ENCODE assay signal across 7 cellular contexts in the genomic region with DNA sequence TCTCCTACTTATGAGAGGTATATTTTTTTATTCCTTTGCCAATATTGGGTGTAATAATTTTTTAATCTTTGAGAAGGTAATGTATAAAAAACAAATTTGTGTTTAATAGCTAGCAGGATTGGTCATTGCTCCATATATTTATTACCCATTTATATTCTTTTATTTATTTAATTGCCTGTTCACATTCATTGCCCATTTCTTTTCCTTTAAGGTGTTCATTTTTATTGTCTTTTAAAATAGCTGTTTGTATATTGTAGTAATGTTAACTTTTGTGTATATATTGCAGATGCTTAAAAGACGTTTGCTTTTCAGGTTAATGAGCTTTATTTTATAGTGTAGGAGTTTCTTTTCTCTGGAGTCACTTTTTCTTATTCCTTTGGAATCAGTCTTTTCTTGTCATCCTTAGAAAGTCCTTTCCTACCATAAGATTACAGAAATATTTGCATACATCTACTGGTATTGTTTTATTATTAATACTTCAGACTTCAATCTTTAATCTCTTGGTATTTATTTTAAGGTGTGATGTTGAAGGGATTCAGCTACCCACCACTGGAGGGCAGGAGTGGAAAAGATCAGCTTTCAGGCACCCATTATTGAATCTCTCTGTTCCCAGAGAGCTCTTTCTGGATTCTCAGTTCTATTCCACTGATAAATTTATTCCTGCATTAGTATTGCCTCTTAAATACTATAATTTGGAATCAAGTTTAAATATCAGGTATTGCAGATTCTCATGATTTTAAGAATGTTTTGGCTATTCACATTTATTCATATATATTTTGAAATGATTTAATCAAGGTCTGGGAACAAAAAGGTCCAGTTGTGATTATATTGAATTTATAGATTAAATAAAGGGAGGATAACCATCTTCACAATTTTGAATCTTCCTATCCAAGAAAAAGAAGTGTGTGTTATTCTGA. TPM values are rescaled to one million over a fixed set of nuclear protein-coding genes. Genes with fewer than 3 reads are reported as not detected.
DNase-seq lines count a peak whose midpoint lies in the region; ATAC-seq and TF ChIP-seq lines count a peak whose summit lies in the region.

No MANE protein-coding gene starts in this region.

- no peak overlapping the region for H2AK5ac ChIP-seq in IMR-90 (ENCODE audit: low read depth, low read length)

- in situ Hi-C loops in IMR-90 (cut with MboI; ENCODE audit: low sequenced_read_pairs), result no loop called here

- intact Hi-C loops in IMR-90 (cut with micrococcal nuclease), result no loop called here
- intact Hi-C loops in mucosa of descending colon (cut with DNase I, micrococcal nuclease), result no loop called here
- intact Hi-C loops in dorsolateral prefrontal cortex (cut with DNase I), result no loop called here

- no peak overlapping the region for H2BK5ac ChIP-seq in IMR-90 (ENCODE audit: low read depth, low read length, poor library complexity, severe bottlenecking)

- H3K9me1 ChIP-seq in IMR-90 (ENCODE audit: insufficient read depth, low read length), result no peaks in the 10 kb centered on the region

- POLR2A ChIA-PET in IMR-90 (lab: Charles Lee; ENCODE audit: unreplicated experiment), result no interaction called here

- peaks cover 29% of the 10 kb centered on the region for H3K9me3 ChIP-seq in DND-41 (ENCODE audit: insufficient read depth, low read length, severe bottlenecking)
- H3K9me3 ChIP-seq in IMR-90 (ENCODE audit: control insufficient read depth, insufficient read depth, low read length), result no peaks in the 10 kb centered on the region
- no peaks in the 10 kb centered on the region for H3K9me3 ChIP-seq in mucosa of descending colon

- H3K4ac ChIP-seq in IMR-90 (ENCODE audit: low read depth, low read length), result no peak overlapping the region

- no peak overlapping the region for H4K8ac ChIP-seq in IMR-90 (ENCODE audit: low read depth in 2 of 2, low read length in 2 of 2)

- H4K20me1 ChIP-seq in DND-41 (ENCODE audit: insufficient read depth, low read length) (peaks cover 13% of the 10 kb centered on the region; the same call in 1 of the 2 replicates), IMR-90 (ENCODE audit: insufficient read depth, low read length) (peaks cover 25% of the 10 kb centered on the region; the same call in 1 of the 2 replicates)

- H3K27ac ChIP-seq in DND-41 (ENCODE audit: low read length), result no peak overlapping the region
- no peak overlapping the region for H3K27ac ChIP-seq in IMR-90 (ENCODE audit: insufficient read depth, low read length)
- no peak overlapping the region for H3K27ac ChIP-seq in dorsolateral prefrontal cortex

- no peak for TF ChIP-seq POLR2A in IMR-90 (IDR thresholded peaks at IDR 0.05; ENCODE audit: low read depth, low read length)

- peak; percentile 54; the same call in 1 of the 3 replicates for ATAC-seq in DND-41 (ENCODE audit: insufficient read depth, low read depth)
- ATAC-seq in IMR-90 (ENCODE audit: low read depth), result no peak
- ATAC-seq in mucosa of descending colon, result peak; percentile 46

- no peak overlapping the region for H2AK9ac ChIP-seq in IMR-90 (replicated peaks; ENCODE audit: low read depth, low read length, poor library complexity)

- H3K4me3 ChIP-seq in DND-41 (ENCODE audit: low read depth in 1 of 2, low read length in 2 of 2), result no peak overlapping the region
- H3K4me3 ChIP-seq in IMR-90 (ENCODE audit: insufficient read depth, low read depth, low read length), result no peak overlapping the region
- H3K4me3 ChIP-seq in mucosa of descending colon, result no peak overlapping the region
- H3K4me3 ChIP-seq in dorsolateral prefrontal cortex, result no peak overlapping the region

- H3K23ac ChIP-seq in IMR-90 (ENCODE audit: low read depth, low read length), result no peak overlapping the region

- no CpG with 5 or more reads among the region's 1 CpG for WGBS in IMR-90 (ENCODE audit: extremely low coverage in 2 of 2, insufficient read length in 1 of 2), 2 experiments

- CTCF ChIA-PET in IMR-90 (lab: Yijun Ruan, JAX), result no interaction called here

- no peak overlapping the region for H3K56ac ChIP-seq in IMR-90 (ENCODE audit: extremely low read depth, insufficient read depth, low read length)

- no peak overlapping the region for H3K18ac ChIP-seq in IMR-90 (ENCODE audit: low read depth, low read length)

- H3K4me2 ChIP-seq in DND-41 (ENCODE audit: insufficient read depth, low read length) (no peak overlapping the region), IMR-90 (ENCODE audit: low read depth, low read length) (no peak overlapping the region)

- BruUV-seq in IMR-90 (replicated peaks; lab: Mats Ljungman, UMichigan), result no TSS peak

- dilution Hi-C loops in IMR-90 (cut with HindIII; ENCODE audit: low sequenced_read_pairs, unreplicated experiment), result no loop called here

- H3K79me1 ChIP-seq in IMR-90 (ENCODE audit: low read depth in 1 of 2, low read length in 2 of 2), result peaks cover 13 to 36% of the 10 kb centered on the region in 2 experiments

- peaks cover 98% of the 10 kb centered on the region for H3K79me2 ChIP-seq in DND-41 (ENCODE audit: insufficient read depth, low read length)

- H2BK15ac ChIP-seq in IMR-90 (ENCODE audit: low read depth, low read length), result no peak overlapping the region

- H2BK120ac ChIP-seq in IMR-90 (ENCODE audit: low read depth, low read length), result no peak overlapping the region

- H3K4me1 ChIP-seq in DND-41 (ENCODE audit: insufficient read depth, low read length), result no peaks in the 10 kb centered on the region
- no peaks in the 10 kb centered on the region for H3K4me1 ChIP-seq in IMR-90 (ENCODE audit: control insufficient read depth, insufficient read depth, low read length)
- no peaks in the 10 kb centered on the region for H3K4me1 ChIP-seq in mucosa of descending colon (ENCODE audit: low read depth)

- peak; percentile 55 for TF ChIP-seq CTCF in DND-41 (IDR thresholded peaks at IDR 0.05; ENCODE audit: borderline replicate concordance, extremely low read depth, low read length, poor library complexity, severe bottlenecking)
- peak; percentile 40 for TF ChIP-seq CTCF in IMR-90 (conservative IDR thresholded peaks at IDR 0.05; ENCODE audit: low read depth, low read length)
- no peak for TF ChIP-seq CTCF in mucosa of descending colon (IDR thresholded peaks at IDR 0.05)
- peak in 8 of 56 donors; percentile 7 to 25 (median 14) for TF ChIP-seq CTCF in dorsolateral prefrontal cortex (IDR thresholded peaks at IDR 0.05 in 54 of 56, conservative IDR thresholded peaks at IDR 0.05 in 2 of 56; ENCODE audit: low read depth in 1 of 56, partially characterized antibody in 56 of 56)

- DNase-seq in DND-41 (no peak), IMR-90 (no peak), amniotic epithelial cell (ENCODE audit: low read depth) (peak; percentile 24), mucosa of descending colon (peak in 1 of 3 donors; percentile 40), dorsolateral prefrontal cortex (no peak), NCI-H187 (lab: John Stamatoyannopoulos, UW) (no peak), Ammon's horn (ENCODE audit: low spot score) (no peak)

- H3K9ac ChIP-seq in DND-41 (ENCODE audit: low read depth, low read length) (no peak overlapping the region), IMR-90 (ENCODE audit: low read depth, low read length) (no peak overlapping the region)

- H4K91ac ChIP-seq in IMR-90 (ENCODE audit: insufficient read depth, low read depth, low read length), result no peak overlapping the region

- H3K14ac ChIP-seq in IMR-90 (replicated peaks; ENCODE audit: low read depth, low read length), result no peak overlapping the region

- no peak overlapping the region for H2BK20ac ChIP-seq in IMR-90 (ENCODE audit: low read depth, low read length)

- no peak overlapping the region for H4K5ac ChIP-seq in IMR-90 (ENCODE audit: low read depth, low read length)

- H3K27me3 ChIP-seq in DND-41 (ENCODE audit: insufficient read depth, low read length, poor library complexity), result no peaks in the 10 kb centered on the region
- no peaks in the 10 kb centered on the region for H3K27me3 ChIP-seq in IMR-90 (ENCODE audit: control insufficient read depth, insufficient read depth, low read length)
- no peaks in the 10 kb centered on the region for H3K27me3 ChIP-seq in dorsolateral prefrontal cortex

- H3K36me3 ChIP-seq in DND-41 (ENCODE audit: insufficient read depth, low read length) (peaks cover 15% of the 10 kb centered on the region), IMR-90 (ENCODE audit: control insufficient read depth, insufficient read depth, low read length) (no peaks in the 10 kb centered on the region), mucosa of descending colon (ENCODE audit: low read depth) (no peaks in the 10 kb centered on the region)

- no peak overlapping the region for H2AFZ ChIP-seq in DND-41 (ENCODE audit: low read depth, low read length)
- no peak overlapping the region for H2AFZ ChIP-seq in IMR-90 (replicated peaks; ENCODE audit: low read length, poor library complexity)

- peak; percentile 35 for TF ChIP-seq RAD21 in IMR-90 (IDR thresholded peaks at IDR 0.05; ENCODE audit: low read length)

TF ChIP-seq in IMR-90, 13 proteins besides CTCF, POLR2A, EP300 and RAD21:
- no peak for TF ChIP-seq FOS (IDR thresholded peaks at IDR 0.05; ENCODE audit: low read depth, low read length)
- peak; percentile 23; the same call in 1 of the 2 replicates for TF ChIP-seq SMC3 (IDR thresholded peaks at IDR 0.05; ENCODE audit: low read depth, low read length)

RNA-seq across cellular contexts. Expression of a gene that starts 17.3 kb away (rescaled TPM):
- total RNA-seq in IMR-90 (2012; rRNA removed) (14.3 and 22.8 TPM in 2 replicates), mucosa of descending colon (100 to 1,000 TPM; 102 to 124 (median 111) TPM), dorsolateral prefrontal cortex (100 to 1,000 TPM in 91 of 120 experiments, 10 to 100 TPM in 29; 67.6 to 145 (median 112) TPM)
- polyA plus RNA-seq in IMR-90 (2012; rRNA removed), result 11.3 and 15.1 TPM in 2 replicates
- 1.1 and 1.8 TPM in 2 replicates for polyA plus RNA-seq in IMR-90 (2012; cell fraction: cytosol; rRNA removed)
- 3.0 and 35.6 TPM in 2 replicates for polyA plus RNA-seq in IMR-90 (2012; cell fraction: nucleus; rRNA removed; ENCODE audit: low replicate concordance)
